9 cellular contexts compared by ENCODE assay signal in genomic region chr17:42683407-42684031, GRCh38. TPM values are rescaled to one million over a fixed set of nuclear protein-coding genes. Genes with fewer than 3 reads are reported as not detected.
A peak's percentile ranks its signal among the peaks of the same experiment; 100 is the strongest.
DNase-seq lines count a peak whose midpoint lies in the region; ATAC-seq and TF ChIP-seq lines count a peak whose summit lies in the region.
"Had no signal": no experiment of that assay in that cellular context is flagged by ENCODE, and none has a peak within 500 bp of the region (broad histone marks: within the 10 kb centered on the region; RNA-seq: fewer than 3 reads in every experiment).

No MANE protein-coding gene starts in this region.

- no peaks in the 10 kb centered on the region for H3K79me2 ChIP-seq in HCT116 (ENCODE audit: insufficient read depth, low read length)

- H3K27ac ChIP-seq in A673 (ENCODE audit: low read depth, low read length, poor library complexity, severe bottlenecking): no peak overlapping the region
- no peak overlapping the region; the same call in 1 of the 2 replicates for H3K27ac ChIP-seq in HCT116 (ENCODE audit: low read depth, low read length)
- peak overlapping the region; percentile 59 for H3K27ac ChIP-seq in colonic mucosa
- H3K27ac ChIP-seq in mesenchymal stem cell (ENCODE audit: low read length, poor library complexity, severe bottlenecking): no peak overlapping the region
- H3K27ac ChIP-seq: neutrophil had no signal

- H3K4ac ChIP-seq in mesenchymal stem cell (ENCODE audit: low read depth in 1 of 2, low read length in 2 of 2): peak overlapping the region in 1 of 2 experiments; percentile 75

- intact Hi-C loops in A673 (cut with micrococcal nuclease; ENCODE audit: unreplicated experiment): no loop called here
- intact Hi-C loops in HCT116 (cut with micrococcal nuclease): no loop called here
- intact Hi-C loops in colonic mucosa (cut with DNase I): loop anchor here (10.0 kb wide), 1 partner anchor 99 kb away; no protein-coding TSS in a partner anchor

- no peak overlapping the region for H2BK5ac ChIP-seq in mesenchymal stem cell (ENCODE audit: low read depth, low read length, poor library complexity, severe bottlenecking)

- H3K4me3 ChIP-seq in A673 (ENCODE audit: low read depth, low read length, poor library complexity, severe bottlenecking) (peak overlapping the region; percentile 52), HCT116 (replicated peaks in 1 of 2; ENCODE audit: low read depth in 1 of 2, low read length in 2 of 2) (peak overlapping the region in 1 of 2 experiments; percentile 70; a peak in 1 of 4 replicates), colonic mucosa (peak overlapping the region; percentile 37), mesenchymal stem cell (ENCODE audit: insufficient read depth in 1 of 2, low read depth in 1 of 2, low read length in 2 of 2) (peak overlapping the region in 1 of 2 experiments; percentile 89)

- DNase-seq in A673 (ENCODE audit: low spot score): no peak
- no peak for DNase-seq in HCT116 (ENCODE audit: low read depth, low spot score)
- DNase-seq in colonic mucosa: no peak
- DNase-seq in mesenchymal stem cell: peak; percentile 15
- DNase-seq in effector CD8-positive, alpha-beta T cell (lab: John Stamatoyannopoulos, UW): no peak
- no peak for DNase-seq in activated CD8-positive, alpha-beta memory T cell treated with anti-CD3 and anti-CD28 coated beads for 24 hours
- no peak for DNase-seq in NCI-H128 (lab: John Stamatoyannopoulos, UW; ENCODE audit: unreplicated experiment)
- no peak for DNase-seq in NCI-H2171 treated with DMSO at 0.1 percent for 48 hours (lab: John Stamatoyannopoulos, UW)

- POLR2A ChIA-PET in A673 (lab: Charles Lee; ENCODE audit: low non-redundant PET): interaction anchor here (0.7 kb wide), 1 partner anchor 16 kb away, joined by 13 read pairs; no protein-coding TSS in a partner anchor
- POLR2A ChIA-PET in HCT116 (lab: Charles Lee): interaction anchor here (1.0 kb wide), 2 partner anchors 105 to 106 kb away, joined by 3 to 5 read pairs; partner anchors contain the start of gene PSMC3IP

- H2AFZ ChIP-seq in HCT116 (ENCODE audit: low read depth, low read length, poor library complexity, severe bottlenecking) (no peak overlapping the region), mesenchymal stem cell (ENCODE audit: low read depth, low read length) (no peak overlapping the region)

- no peaks in the 10 kb centered on the region for H3K27me3 ChIP-seq in A673 (replicated peaks; ENCODE audit: insufficient read depth, low read depth, low read length, poor library complexity)
- H3K27me3 ChIP-seq in HCT116 (ENCODE audit: insufficient read depth, low read length): no peaks in the 10 kb centered on the region
- H3K27me3 ChIP-seq in colonic mucosa: peaks cover 7% of the 10 kb centered on the region
- H3K27me3 ChIP-seq in mesenchymal stem cell (ENCODE audit: control insufficient read depth in 1 of 2, insufficient read depth in 1 of 2, low read length in 2 of 2): no peaks in the 10 kb centered on the region

- no peak for ATAC-seq in HCT116

- H3K23ac ChIP-seq in mesenchymal stem cell (ENCODE audit: low read length in 2 of 2): peak overlapping the region in 1 of 2 experiments; percentile 60

- H4K20me1 ChIP-seq in HCT116 (ENCODE audit: insufficient read depth): no peaks in the 10 kb centered on the region

- WGBS in mesenchymal stem cell: 30% methylated on average over 25 of the region's 25 CpGs

- H2AK5ac ChIP-seq in mesenchymal stem cell (ENCODE audit: low read length, severe bottlenecking): no peak overlapping the region

- H3K9ac ChIP-seq in HCT116 (ENCODE audit: low read length) (no peak overlapping the region), colonic mucosa (ENCODE audit: low read depth in 2 of 2, low read length in 2 of 2) (peak overlapping the region; percentile 50 to 51), mesenchymal stem cell (ENCODE audit: low read length) (peak overlapping the region; percentile 88)

- H3K9me2 ChIP-seq in HCT116 (ENCODE audit: insufficient read depth): no peaks in the 10 kb centered on the region

- peaks cover 13% of the 10 kb centered on the region for H3K79me1 ChIP-seq in mesenchymal stem cell (replicated peaks; ENCODE audit: low read length, poor library complexity, severe bottlenecking)

- BruUV-seq in A673 (replicated peaks; lab: Mats Ljungman, UMichigan) (no TSS peak), HCT116 (replicated peaks; lab: Mats Ljungman, UMichigan) (no TSS peak)

- H4K8ac ChIP-seq in mesenchymal stem cell (ENCODE audit: low read length): peak overlapping the region; percentile 3

- H3K4me1 ChIP-seq in A673 (ENCODE audit: insufficient read depth, low read length, poor library complexity, severe bottlenecking) (peaks cover 18% of the 10 kb centered on the region), HCT116 (ENCODE audit: control insufficient read depth in 1 of 2, insufficient read depth in 2 of 2, low read length in 2 of 2) (peaks cover 32 to 47% of the 10 kb centered on the region in 2 experiments), colonic mucosa (peaks cover 31% of the 10 kb centered on the region), mesenchymal stem cell (ENCODE audit: control insufficient read depth, insufficient read depth, low read depth, low read length) (peaks cover 29% of the 10 kb centered on the region)

- TF ChIP-seq CTCF in A673 (conservative IDR thresholded peaks at IDR 0.05; ENCODE audit: low read depth, low read length) (no peak), HCT116 (IDR thresholded peaks at IDR 0.05 in 2 of 3, conservative IDR thresholded peaks at IDR 0.05 in 1 of 3; ENCODE audit: borderline replicate concordance in 1 of 3, insufficient read depth in 1 of 3, low read depth in 2 of 3, low read length in 2 of 3) (no peak), colonic mucosa (IDR thresholded peaks at IDR 0.05) (no peak)

- H2BK12ac ChIP-seq in mesenchymal stem cell (ENCODE audit: low read length in 2 of 2): peak overlapping the region in 1 of 2 experiments; percentile 67

- no peak overlapping the region for H4K91ac ChIP-seq in mesenchymal stem cell (ENCODE audit: low read length)

- no peaks in the 10 kb centered on the region for H3K9me3 ChIP-seq in A673 (ENCODE audit: low read depth, low read length, poor library complexity, severe bottlenecking)
- H3K9me3 ChIP-seq in HCT116 (ENCODE audit: control insufficient read depth in 1 of 2, insufficient read depth in 1 of 2, low read depth in 1 of 2, low read length in 2 of 2): no peaks in the 10 kb centered on the region
- no peaks in the 10 kb centered on the region for H3K9me3 ChIP-seq in colonic mucosa
- H3K9me3 ChIP-seq in mesenchymal stem cell (ENCODE audit: control insufficient read depth, low read length): no peaks in the 10 kb centered on the region
- H3K9me3 ChIP-seq: neutrophil had no signal

- TF ChIP-seq RAD21 in HCT116 (IDR thresholded peaks at IDR 0.05; ENCODE audit: low read depth): no peak

- H3K18ac ChIP-seq in mesenchymal stem cell (ENCODE audit: low read depth in 1 of 2, low read length in 2 of 2): peak overlapping the region; percentile 69 to 89

- RAD21 ChIA-PET in HCT116 (lab: Charles Lee; ENCODE audit: low non-redundant PET in 1 of 2, low total read pairs in 2 of 2, uncharacterized antibody in 2 of 2, unreplicated experiment in 2 of 2): interaction anchor here in 1 of 2 experiments (1.1 kb wide), 1 partner anchor 105 kb away, joined by 3 read pairs; no protein-coding TSS in a partner anchor

- H2BK120ac ChIP-seq in mesenchymal stem cell (ENCODE audit: low read depth, low read length): peak overlapping the region; percentile 42

- CTCF ChIA-PET in A673 (lab: Charles Lee): interaction anchor here (0.6 to 2.0 kb wide), 2 partner anchors 105 to 1488 kb away, joined by 9 to 17 read pairs; partner anchors contain the start of gene PSMC3IP
- CTCF ChIA-PET in HCT116 (lab: Charles Lee): interaction anchor here (1.3 to 1.9 kb wide), 2 partner anchors 10 to 105 kb away, joined by 3 to 12 read pairs; partner anchors contain the start of gene PSMC3IP

- H3K4me2 ChIP-seq in HCT116 (ENCODE audit: low read length) (peak overlapping the region; percentile 99), mesenchymal stem cell (ENCODE audit: low read length, poor library complexity, severe bottlenecking) (peak overlapping the region; percentile 85)

- H3K36me3 ChIP-seq in A673 (ENCODE audit: insufficient read depth, low read length, poor library complexity, severe bottlenecking) (no peaks in the 10 kb centered on the region), HCT116 (ENCODE audit: control insufficient read depth in 1 of 2, insufficient read depth in 2 of 2, low read length in 2 of 2) (no peaks in the 10 kb centered on the region), colonic mucosa (no peaks in the 10 kb centered on the region), mesenchymal stem cell (ENCODE audit: control insufficient read depth in 1 of 2, insufficient read depth in 2 of 2, low read depth in 1 of 2, low read length in 2 of 2) (peaks cover 35 to 37% of the 10 kb centered on the region in 2 experiments)
- H3K36me3 ChIP-seq: neutrophil had no signal

- H2BK15ac ChIP-seq in mesenchymal stem cell (ENCODE audit: low read depth, poor library complexity, severe bottlenecking): peak overlapping the region; percentile 49

- no peak for TF ChIP-seq POLR2A in HCT116 (IDR thresholded peaks at IDR 0.05; ENCODE audit: borderline replicate concordance, extremely low read depth, insufficient read depth, insufficient read length)

- H3K14ac ChIP-seq in mesenchymal stem cell (ENCODE audit: low read length in 2 of 2): peak overlapping the region in 1 of 2 experiments; percentile 30

RNA-seq across cellular contexts. Expression of gene CNTNAP1, which starts 1.2 kb away (rescaled TPM):
- total RNA-seq in A673 (2021) (5.6 and 6.7 TPM in 2 replicates), HCT116 (2021; ENCODE audit: unreplicated experiment) (6.4 TPM), colonic mucosa (1 to 10 TPM; 1.5 to 5.0 TPM)
- 8.6 and 9.2 TPM in 2 replicates for polyA plus RNA-seq in HCT116 (2012)
- polyA plus RNA-seq in mesenchymal stem cell (2013, experiment 1 of 2): 16.0 TPM
- polyA plus RNA-seq in mesenchymal stem cell (2013, experiment 2 of 2): 14.6 TPM

RNA-seq across cellular contexts. Expression of gene CCR10, which starts 1.9 kb away (rescaled TPM):
- total RNA-seq in A673 (2021) (0.52 and 0.55 TPM in 2 replicates), HCT116 (2021; ENCODE audit: unreplicated experiment) (0.66 TPM), colonic mucosa (under 1 TPM; 0.56 to 0.86 TPM)
- 0.78 and 1.2 TPM in 2 replicates for polyA plus RNA-seq in HCT116 (2012)
- 0.97 TPM for polyA plus RNA-seq in mesenchymal stem cell (2013, experiment 1 of 2)
- polyA plus RNA-seq in mesenchymal stem cell (2013, experiment 2 of 2): 0.97 TPM

RNA-seq across cellular contexts. Expression of gene PLEKHH3, which starts 6.7 kb away (rescaled TPM):
- total RNA-seq in A673 (2021): 11.9 and 16.8 TPM in 2 replicates
- total RNA-seq in HCT116 (2021; ENCODE audit: unreplicated experiment): 66.3 TPM
- 64.9 and 69.0 TPM in 2 replicates for polyA plus RNA-seq in HCT116 (2012)
- total RNA-seq in colonic mucosa: 10 to 100 TPM; 14.6 to 17.6 TPM
- polyA plus RNA-seq in mesenchymal stem cell (2013, experiment 1 of 2): 24.7 TPM
- 23.8 TPM for polyA plus RNA-seq in mesenchymal stem cell (2013, experiment 2 of 2)

RNA-seq across cellular contexts. Expression of gene TUBG2, which starts 24.4 kb away (rescaled TPM):
- 14.6 and 19.2 TPM in 2 replicates for total RNA-seq in A673 (2021)
- total RNA-seq in HCT116 (2021; ENCODE audit: unreplicated experiment): 20.9 TPM
- polyA plus RNA-seq in HCT116 (2012): 23.7 and 24.1 TPM in 2 replicates
- total RNA-seq in colonic mucosa: 1 to 10 TPM; 5.6 to 7.7 TPM
- 22.2 TPM for polyA plus RNA-seq in mesenchymal stem cell (2013, experiment 1 of 2)
- polyA plus RNA-seq in mesenchymal stem cell (2013, experiment 2 of 2): 20.6 TPM
